In genomic region chr2:20208487-20208882, GRCh38 we compare ENCODE assay signal across 12 cellular contexts. TPM values are rescaled to one million over a fixed set of nuclear protein-coding genes. Genes with fewer than 3 reads are reported as not detected.
A peak's percentile ranks its signal among the peaks of the same experiment; 100 is the strongest.
DNase-seq lines count a peak whose midpoint lies in the region; ATAC-seq, FAIRE-seq and TF ChIP-seq lines count a peak whose summit lies in the region.
"Had no signal": no experiment of that assay in that cellular context is flagged by ENCODE, and none has a peak within 500 bp of the region (broad histone marks: within the 10 kb centered on the region; RNA-seq: fewer than 3 reads in every experiment).

No MANE protein-coding gene starts in this region.

- DNase-seq in GM12892 (ENCODE audit: insufficient read length) (no peak), PC-9 (no peak), fibroblast of villous mesenchyme (ENCODE audit: low read depth) (peak; percentile 68), osteocyte (ENCODE audit: extremely low spot score, unreplicated experiment) (no peak)
- DNase-seq: activated naive CD4-positive, alpha-beta T cell treated with anti-CD3 and anti-CD28 coated beads, Interleukin-2, amount 50 U/mL, for 16 hours; NCI-H1694 treated with DMSO at 0.1 percent for 48 hours; PC-3 had no signal

- intact Hi-C loops in PC-9 (cut with micrococcal nuclease; ENCODE audit: unreplicated experiment), result no loop called here

- POLR2A ChIA-PET in PC-9 (lab: Charles Lee; ENCODE audit: unreplicated experiment), result interaction anchor here (0.6 kb wide), 1 partner anchor 15 kb away, joined by 3 read pairs; no protein-coding TSS in a partner anchor

- CTCF ChIA-PET in PC-9 (lab: Charles Lee), result no interaction called here

- H3K36me3 ChIP-seq in PC-9 (ENCODE audit: low read depth), result no peaks in the 10 kb centered on the region

- H3K9me3 Mint-ChIP-seq in osteocyte (ENCODE audit: unreplicated experiment), result no peaks in the 10 kb centered on the region

- FAIRE-seq in GM12892 (lab: Jason Lieb, UNC), result peak; percentile 21

- no peak overlapping the region for H2AFZ ChIP-seq in PC-9

- H3K27ac ChIP-seq in PC-9 (peak overlapping the region; percentile 13; the same call in 1 of the 2 replicates), skin epidermis (peak overlapping the region in 19 of 21 experiments; percentile 17 to 98 (median 76))

- H3K9me2 ChIP-seq in PC-9 (ENCODE audit: insufficient read depth), result no peaks in the 10 kb centered on the region

- no peak overlapping the region for H3K4me2 ChIP-seq in PC-9

- TF ChIP-seq POLR2A in GM12892 (IDR thresholded peaks at IDR 0.05; ENCODE audit: low read depth, low read length), result no peak

- H3K27me3 ChIP-seq in PC-9 (ENCODE audit: insufficient read depth, low read depth), result no peaks in the 10 kb centered on the region

- no peaks in the 10 kb centered on the region for H3K27me3 Mint-ChIP-seq in osteocyte (ENCODE audit: unreplicated experiment)

- TF ChIP-seq CTCF in PC-9 (conservative IDR thresholded peaks at IDR 0.05), result no peak
- TF ChIP-seq CTCF in fibroblast of villous mesenchyme (IDR thresholded peaks at IDR 0.05; ENCODE audit: insufficient read depth, low read depth, low read length), result no peak
- TF ChIP-seq CTCF in osteocyte (IDR thresholded peaks at IDR 0.05), result no peak

- peaks cover 3% of the 10 kb centered on the region; the same call in 1 of the 2 replicates for H3F3A ChIP-seq in PC-9 (ENCODE audit: insufficient read depth, low read depth)

- H3K4me1 Mint-ChIP-seq in osteocyte (ENCODE audit: unreplicated experiment), result peaks cover 7% of the 10 kb centered on the region

- no peaks in the 10 kb centered on the region for H3K9me3 ChIP-seq in PC-9 (ENCODE audit: insufficient read depth, low read depth)
- H3K9me3 ChIP-seq: HAP-1 had no signal

- 0 out of 2 replicates have a peak, but pooled peaks cover 6% of the 10 kb centered on the region for H3K79me2 ChIP-seq in PC-9 (ENCODE audit: low read depth)

- H3K4me3 ChIP-seq in PC-9, result no peak overlapping the region
- H3K4me3 ChIP-seq in fibroblast of villous mesenchyme (ENCODE audit: low read depth, low read length), result no peak overlapping the region
- H3K4me3 ChIP-seq in skin epidermis, result peak overlapping the region in 1 of 7 experiments; percentile 17
- H3K4me3 ChIP-seq: HAP-1 had no signal

- no peak overlapping the region for H3K4me3 Mint-ChIP-seq in osteocyte (ENCODE audit: unreplicated experiment)

- no peak overlapping the region for H3K27ac Mint-ChIP-seq in osteocyte (ENCODE audit: unreplicated experiment)

- ATAC-seq in HG02759 (IDR thresholded peaks at IDR 0.05; ENCODE audit: unreplicated experiment) (no peak), GM18870 (IDR thresholded peaks at IDR 0.05; ENCODE audit: unreplicated experiment) (no peak), HG03457 (IDR thresholded peaks at IDR 0.05; ENCODE audit: unreplicated experiment) (no peak)
- ATAC-seq: PC-3 had no signal

- no peaks in the 10 kb centered on the region for H3K36me3 Mint-ChIP-seq in osteocyte (ENCODE audit: unreplicated experiment)

- H3K4me1 ChIP-seq in PC-9 (replicated peaks; ENCODE audit: insufficient read depth), result peaks cover 19% of the 10 kb centered on the region
- H3K4me1 ChIP-seq: HAP-1 had no signal

- H4K20me1 ChIP-seq in PC-9 (ENCODE audit: insufficient read depth), result no peaks in the 10 kb centered on the region

- BruUV-seq in PC-9 (replicated peaks; lab: Mats Ljungman, UMichigan), result no TSS peak

RNA-seq across cellular contexts. Expression of gene SDC1, which starts 16.4 kb away (rescaled TPM):
- 20.6 TPM for polyA plus RNA-seq in GM12892 (2012; ENCODE audit: missing spikeins)
- total RNA-seq in PC-9 (2021) (114 and 128 TPM in 2 replicates), fibroblast of villous mesenchyme (68.0 and 110 TPM in 2 replicates), osteocyte (11.1 and 11.6 TPM in 2 replicates)
